Comparison of ENCODE assay signal across 8 cellular contexts in the genomic region with DNA sequence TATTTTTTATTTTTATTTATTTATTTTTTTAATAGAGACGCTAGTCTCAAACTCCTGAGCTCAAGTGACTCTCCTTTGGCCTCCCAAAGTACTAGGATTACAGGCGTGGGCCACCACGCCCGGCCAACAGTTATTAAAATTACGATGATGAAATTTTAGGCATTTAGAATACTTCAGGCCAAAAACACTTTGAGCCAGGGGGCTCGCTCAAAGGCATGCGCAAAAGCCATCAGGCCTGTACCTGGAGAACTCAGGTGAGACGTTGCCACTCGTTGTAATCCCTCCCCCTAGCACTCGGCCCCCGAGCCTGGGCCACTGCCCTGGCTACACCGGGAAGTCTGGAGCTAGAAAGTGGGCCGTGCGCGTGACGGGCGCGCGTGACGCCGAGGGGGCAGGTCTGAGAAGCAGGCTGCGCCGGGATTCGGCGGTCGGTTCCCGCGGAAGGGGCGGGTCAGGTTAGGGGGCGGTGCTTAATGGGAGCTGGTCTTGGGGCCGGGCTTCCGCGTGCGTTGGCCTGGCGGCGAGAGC. TPM values are rescaled to one million over a fixed set of nuclear protein-coding genes. Genes with fewer than 3 reads are reported as not detected.
DNase-seq lines count a peak whose midpoint lies in the region; ATAC-seq and TF ChIP-seq lines count a peak whose summit lies in the region.

No MANE protein-coding gene starts in this region.

- no peak overlapping the region for H3K4ac ChIP-seq in trophoblast cell (ENCODE audit: low read depth, low read length)

- no peak overlapping the region for H4K91ac ChIP-seq in trophoblast cell (ENCODE audit: low read depth, low read length)

- TF ChIP-seq EP300 in transverse colon (IDR thresholded peaks at IDR 0.05; ENCODE audit: low read depth) = peak; percentile 38

- no CpG with 5 or more reads among the region's 36 CpGs for WGBS in trophoblast cell (ENCODE audit: extremely low coverage, insufficient coverage, insufficient read length)
- WGBS in transverse colon (ENCODE audit: low coverage in 1 of 2), 2 donors = 3% methylated on average over 28 of the region's 36 CpGs; no CpG with 5 or more reads in 1 of the 2 donors

- DNase-seq in NCI-H1417 (lab: John Stamatoyannopoulos, UW) (peak; percentile 95 to 98 (median 96)), adipocyte (ENCODE audit: low read depth) (peak; percentile 99), cardiac septum (ENCODE audit: low spot score) (peak; percentile 100), trophoblast cell (peak; percentile 99 to 100), transverse colon (peak; percentile 100)

- H3K4me3 ChIP-seq in GM12875 (ENCODE audit: low read depth, low read length) (peak overlapping the region; percentile 50), SU-DHL-6 (ENCODE audit: insufficient read depth, low read length, poor library complexity, severe bottlenecking) (peak overlapping the region; percentile 80), adipocyte (ENCODE audit: low read length) (peak overlapping the region; percentile 83), trophoblast cell (ENCODE audit: low read depth, low read length) (peak overlapping the region; percentile 20), transverse colon (peak overlapping the region; percentile 13 to 82 (median 44))

- H2BK5ac ChIP-seq in trophoblast cell (ENCODE audit: low read depth, low read length, poor library complexity) = peak overlapping the region; percentile 75

- 0 out of 2 replicates have a peak, but pooled peaks cover 3% of the 10 kb centered on the region for H3F3A ChIP-seq in SU-DHL-6 (ENCODE audit: insufficient read depth)

- H3K79me2 ChIP-seq in SU-DHL-6 (ENCODE audit: insufficient read depth, low read length) = no peaks in the 10 kb centered on the region; the same call in 1 of the 2 replicates
- H3K79me2 ChIP-seq in trophoblast cell (ENCODE audit: control insufficient read depth, insufficient read depth, low read length, poor library complexity) = peaks cover 7% of the 10 kb centered on the region

- H3K9me3 ChIP-seq in SU-DHL-6 (ENCODE audit: insufficient read depth, low read length) (no peaks in the 10 kb centered on the region), adipocyte (ENCODE audit: control insufficient read depth, low read length) (no peaks in the 10 kb centered on the region), trophoblast cell (ENCODE audit: insufficient read depth, low read depth, low read length) (no peaks in the 10 kb centered on the region), transverse colon (no peaks in the 10 kb centered on the region)

- no peak overlapping the region for H3K23ac ChIP-seq in trophoblast cell (ENCODE audit: low read length)

- H3K27ac ChIP-seq in SU-DHL-6 (ENCODE audit: low read depth, low read length) (peak overlapping the region; percentile 41), trophoblast cell (ENCODE audit: low read depth, low read length) (peak overlapping the region; percentile 77), transverse colon (peak overlapping the region; percentile 90 to 99 (median 99))

- H3K36me3 ChIP-seq in SU-DHL-6 (ENCODE audit: low read length) = no peaks in the 10 kb centered on the region
- no peaks in the 10 kb centered on the region for H3K36me3 ChIP-seq in adipocyte (ENCODE audit: control insufficient read depth, insufficient read depth, low read length, severe bottlenecking)
- H3K36me3 ChIP-seq in trophoblast cell (ENCODE audit: control insufficient read depth in 1 of 2, insufficient read depth in 2 of 2, low read length in 2 of 2) = no peaks in the 10 kb centered on the region
- no peaks in the 10 kb centered on the region for H3K36me3 ChIP-seq in transverse colon

- H3K27me3 ChIP-seq in SU-DHL-6 (ENCODE audit: low read length) = no peaks in the 10 kb centered on the region
- H3K27me3 ChIP-seq in adipocyte (replicated peaks; ENCODE audit: control insufficient read depth, insufficient read depth, low read length) = no peaks in the 10 kb centered on the region
- no peaks in the 10 kb centered on the region for H3K27me3 ChIP-seq in trophoblast cell (ENCODE audit: insufficient read depth, low read length)
- no peaks in the 10 kb centered on the region for H3K27me3 ChIP-seq in transverse colon

- no peak overlapping the region for H3K18ac ChIP-seq in trophoblast cell (ENCODE audit: low read length)

- peak overlapping the region; percentile 74 for H3K9ac ChIP-seq in SU-DHL-6 (ENCODE audit: low read length)
- peak overlapping the region; percentile 87 for H3K9ac ChIP-seq in adipocyte (ENCODE audit: low read length)
- no peak overlapping the region for H3K9ac ChIP-seq in trophoblast cell (ENCODE audit: low read length)

- no peak overlapping the region for H2AK5ac ChIP-seq in trophoblast cell (ENCODE audit: low read length)

- peak; percentile 94 for ATAC-seq in HG02763 (IDR thresholded peaks at IDR 0.05; ENCODE audit: unreplicated experiment)

- peaks cover 14% of the 10 kb centered on the region for H3K4me1 ChIP-seq in adipocyte (ENCODE audit: control insufficient read depth, insufficient read depth, low read length)
- peaks cover 2 to 3% of the 10 kb centered on the region in 2 experiments for H3K4me1 ChIP-seq in trophoblast cell (ENCODE audit: control insufficient read depth in 1 of 2, insufficient read depth in 2 of 2, low read length in 2 of 2)
- H3K4me1 ChIP-seq in transverse colon = peaks cover 0 to 34% (median 21%) of the 10 kb centered on the region in 4 donors

- H3K9me2 ChIP-seq in SU-DHL-6 (replicated peaks; ENCODE audit: insufficient read depth, low read length) = no peaks in the 10 kb centered on the region

- no peak overlapping the region for H2BK12ac ChIP-seq in trophoblast cell (ENCODE audit: low read length)

- H3K14ac ChIP-seq in trophoblast cell (ENCODE audit: low read length) = no peak overlapping the region

- intact Hi-C loops in cardiac septum (cut with DNase I) = no loop called here
- intact Hi-C loops in transverse colon (cut with DNase I; ENCODE audit: low total_unique reads) = no loop called here

- peak overlapping the region; percentile 51 for H4K12ac ChIP-seq in trophoblast cell (ENCODE audit: low read depth, low read length)

- H2BK120ac ChIP-seq in trophoblast cell (ENCODE audit: insufficient read depth, low read length, poor library complexity) = no peak overlapping the region

- H3K79me1 ChIP-seq in trophoblast cell (ENCODE audit: low read length) = peaks cover 12% of the 10 kb centered on the region

- peak; percentile 97 for TF ChIP-seq POLR2A in transverse colon (IDR thresholded peaks at IDR 0.05)

- peak overlapping the region; percentile 91 for H3K4me2 ChIP-seq in SU-DHL-6 (ENCODE audit: low read depth, low read length, poor library complexity, severe bottlenecking)
- peak overlapping the region; percentile 60 for H3K4me2 ChIP-seq in trophoblast cell (ENCODE audit: low read length)

- H2AFZ ChIP-seq in SU-DHL-6 (ENCODE audit: low read depth, low read length, severe bottlenecking) = peak overlapping the region; percentile 94
- H2AFZ ChIP-seq in trophoblast cell (ENCODE audit: insufficient read depth, low read length, poor library complexity) = peak overlapping the region; percentile 71

- H4K8ac ChIP-seq in trophoblast cell (ENCODE audit: low read depth, low read length) = peak overlapping the region; percentile 87

- H4K20me1 ChIP-seq in SU-DHL-6 (ENCODE audit: low read depth, low read length) = no peaks in the 10 kb centered on the region

- in situ Hi-C loops in transverse colon (cut with MboI; ENCODE audit: low pct_ligation_motif_present in 1 of 4, low pct_unique_long_range_greater_than_20kb in 1 of 4, low sequenced_read_pairs in 3 of 4) = no loop called here

- no peak for TF ChIP-seq CTCF in GM12875 (IDR thresholded peaks at IDR 0.05; ENCODE audit: borderline replicate concordance, insufficient read depth, low read depth, low read length)
- TF ChIP-seq CTCF in SU-DHL-6 (IDR thresholded peaks at IDR 0.05; ENCODE audit: insufficient read depth, low read length, poor library complexity, severe bottlenecking) = no peak
- no peak for TF ChIP-seq CTCF in transverse colon (IDR thresholded peaks at IDR 0.05)

RNA-seq across cellular contexts. Expression of gene CBFA2T2, which starts 0.3 kb away (rescaled TPM):
- total RNA-seq in cardiac septum (11.2 TPM), transverse colon (10 to 100 TPM; 35.8 to 62.3 (median 46.6) TPM)
- 9.5 and 9.6 TPM in 2 replicates for polyA plus RNA-seq in trophoblast cell (2013)

RNA-seq across cellular contexts. Expression of gene SNTA1, which starts 46.0 kb away (rescaled TPM):
- total RNA-seq in cardiac septum (167 TPM), transverse colon (10 to 100 TPM; 10.3 to 21.7 (median 14.5) TPM)
- 1.1 and 1.2 TPM in 2 replicates for polyA plus RNA-seq in trophoblast cell (2013)

Comparison
In these comparisons a context has a peak if more than half of its experiments do, and no peak if none do; other contexts are left out.
1. Peak in every context shown above with its lines: DNase-seq, ATAC-seq, H3K4me3 ChIP-seq and H3K27ac ChIP-seq.
2. H3K4me3 ChIP-seq: peak in every context shown above with its lines; median percentile 83 in adipocyte; 80 in SU-DHL-6; 50 in GM12875; 44 in transverse colon; 20 in trophoblast cell.
3. H3K27ac ChIP-seq: peak in every context shown above with its lines; median percentile 99 in transverse colon; 77 in trophoblast cell; 41 in SU-DHL-6.